23 cellular contexts compared by ENCODE assay signal in the genomic region with DNA sequence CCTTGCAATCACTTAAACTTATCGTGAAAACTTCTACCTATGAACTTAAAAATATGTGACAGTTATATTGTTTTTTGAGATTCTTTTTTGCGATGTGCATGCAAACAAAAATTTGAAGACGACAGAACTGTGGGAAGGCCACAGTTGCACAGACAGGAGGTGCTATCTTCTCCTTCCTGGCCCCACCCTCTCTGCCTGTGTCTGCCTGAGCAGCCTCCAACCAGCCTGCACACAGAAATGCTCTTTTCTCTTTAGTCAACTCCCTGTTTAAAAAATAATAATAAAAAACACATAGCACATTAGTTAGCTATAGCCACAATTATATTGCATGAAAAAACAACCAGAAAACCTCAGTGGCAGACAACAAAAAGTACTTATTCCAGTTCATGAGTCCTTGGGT.
"Had no signal": no experiment of that assay in that cellular context is flagged by ENCODE, and none has a peak within 500 bp of the region (broad histone marks: within the 10 kb centered on the region; RNA-seq: fewer than 3 reads in every experiment).

No MANE protein-coding gene starts in this region.

- H3K27ac ChIP-seq: RWPE1, SJCRH30 had no signal

- H3K9me3 ChIP-seq: MG63, SJCRH30 had no signal

- ATAC-seq: activated CD4-positive, alpha-beta T cell treated with anti-CD3 and anti-CD28 coated beads for 36 hours; activated CD8-positive, alpha-beta T cell treated with anti-CD3 and anti-CD28 coated beads for 36 hours; activated T-cell treated with anti-CD3 and anti-CD28 coated beads, Interleukin-2, amount 50 U/mL, for 72 hours; Panc1 had no signal

- H3K36me3 ChIP-seq: MG63, SJCRH30 had no signal

- DNase-seq: activated CD4-positive, alpha-beta T cell treated with anti-CD3 and anti-CD28 coated beads for 36 hours; activated CD4-positive, CD25-positive, alpha-beta regulatory T cell; activated CD8-positive, alpha-beta memory T cell treated with anti-CD3 and anti-CD28 coated beads, Interleukin-2, amount 50 U/mL, for 4 hours; activated CD8-positive, alpha-beta T cell treated with anti-CD3 and anti-CD28 coated beads for 36 hours; activated gamma-delta T cell treated with Interleukin-2 at 50 U/mL for 16 hours; activated naive CD4-positive, alpha-beta T cell treated with anti-CD3 and anti-CD28 coated beads, Interleukin-2, amount 10 ng/mL, durations not matched to agents 7 days and 5 days; activated naive CD8-positive, alpha-beta T cell treated with anti-CD3 and anti-CD28 coated beads for 36 hours; activated T-cell treated with anti-CD3 and anti-CD28 coated beads, Interleukin-2, amount 50 U/mL, for 72 hours; cerebellar nuclear complex; MG63; NCI-H1105 treated with DMSO at 0.1 percent for 48 hours; NCI-H1930; NCI-H2171 treated with DMSO at 0.1 percent for 48 hours; NCI-H226; NCI-H510A; NCI-H526 treated with DMSO at 0.1 percent for 48 hours; NCI-H82; NK-92 treated with Interleukin-12 subunit alpha and Interleukin-12 subunit beta, amount 100 ng/mL, for 24 hours; OCI-M1; Right ventricle myocardium superior; SJCRH30 had no signal

- H3K27me3 ChIP-seq: MG63, SJCRH30 had no signal

- H3K4me3 ChIP-seq: MG63, SJCRH30 had no signal
